ENCODE assay signal across 1 cellular context in genomic region chr12:64403708-64404469, GRCh38.
TF ChIP-seq lines count a peak whose summit lies in the region.

Gene XPOT (plus strand): TSS chr12:64404392. CDS start chr12:64410036, 5,644 bp downstream.

TF ChIP-seq in GM12878, 131 proteins besides CTCF, POLR2A, EP300 and RAD21 (continued from another document):
- no peak for TF ChIP-seq PBX3 (IDR thresholded peaks at IDR 0.05; ENCODE audit: insufficient replicate concordance, low read depth, low read length)
- no peak for TF ChIP-seq CEBPB (IDR thresholded peaks at IDR 0.05; ENCODE audit: borderline replicate concordance in 1 of 2, low read depth in 2 of 2, low read length in 2 of 2)
